9 cellular contexts compared by ENCODE assay signal in genomic region chr9:129270903-129271431, GRCh38.
DNase-seq lines count a peak whose midpoint lies in the region; TF ChIP-seq lines count a peak whose summit lies in the region.
"Had no signal": no experiment of that assay in that cellular context is flagged by ENCODE, and none has a peak within 500 bp of the region (broad histone marks: within the 10 kb centered on the region; RNA-seq: fewer than 3 reads in every experiment).

No MANE protein-coding gene starts in this region.

- CTCF ChIA-PET in OCI-LY7 (lab: Charles Lee; ENCODE audit: unreplicated experiment) = no interaction called here

- H3K4me1 Mint-ChIP-seq in glutamatergic neuron (ENCODE audit: low read depth, unreplicated experiment) = peaks cover 18% of the 10 kb centered on the region

- peaks cover 56% of the 10 kb centered on the region for H3K4me1 ChIP-seq in OCI-LY7 (ENCODE audit: insufficient read depth, low read length, poor library complexity, severe bottlenecking)

- H3K36me3 ChIP-seq in OCI-LY7 (ENCODE audit: insufficient read depth, low read length) = no peaks in the 10 kb centered on the region
- H3K36me3 ChIP-seq: thoracic aorta had no signal

- H3K9me3 Mint-ChIP-seq in glutamatergic neuron (ENCODE audit: unreplicated experiment) = peaks cover 10% of the 10 kb centered on the region

- H3K36me3 Mint-ChIP-seq in glutamatergic neuron (ENCODE audit: unreplicated experiment) = peaks cover 14% of the 10 kb centered on the region

- H2AFZ ChIP-seq in OCI-LY7 (ENCODE audit: low read length) = peak overlapping the region; percentile 68

- H3K4me3 Mint-ChIP-seq in glutamatergic neuron (ENCODE audit: unreplicated experiment) = no peak overlapping the region

- no peaks in the 10 kb centered on the region for H3K9me2 ChIP-seq in OCI-LY7 (ENCODE audit: insufficient read depth, low read length)

- H3K4me3 ChIP-seq in GM12865 (ENCODE audit: low read depth, low read length) = peak overlapping the region; percentile 36
- peak overlapping the region; percentile 49 for H3K4me3 ChIP-seq in OCI-LY7 (ENCODE audit: low read depth, low read length, poor library complexity, severe bottlenecking)
- H3K4me3 ChIP-seq: thoracic aorta had no signal

- H3K4me2 ChIP-seq in OCI-LY7 (ENCODE audit: low read length) = peak overlapping the region; percentile 78

- POLR2A ChIA-PET in OCI-LY7 (lab: Charles Lee) = interaction anchor here (0.6 kb wide), 1 partner anchor 43 kb away, joined by 3 read pairs; no protein-coding TSS in a partner anchor

- no TSS peak for BruUV-seq in OCI-LY7 (replicated peaks; lab: Mats Ljungman, UMichigan)

- intact Hi-C loops in OCI-LY7 (cut with micrococcal nuclease; ENCODE audit: unreplicated experiment) = loop anchor here (1.0 to 5.0 kb wide), 2 partner anchors 35 to 129 kb away; no protein-coding TSS in a partner anchor

- peak overlapping the region; percentile 22 for H3K27ac Mint-ChIP-seq in glutamatergic neuron (ENCODE audit: unreplicated experiment)

- peaks cover 8% of the 10 kb centered on the region for H3K27me3 Mint-ChIP-seq in glutamatergic neuron (ENCODE audit: unreplicated experiment)

- DNase-seq in GM12865 (ENCODE audit: low read depth) (peak; percentile 93), H4 (ENCODE audit: low spot score) (peak; percentile 74), OCI-LY7 (ENCODE audit: low spot score) (peak; percentile 57), glutamatergic neuron (no peak), NCI-H446 (lab: John Stamatoyannopoulos, UW) (no peak), amniotic stem cell (lab: John Stamatoyannopoulos, UW) (no peak)
- DNase-seq in stimulated activated naive CD4-positive, alpha-beta T cell treated with Interleukin-2 at 50 U/mL for 16 hours (lab: John Stamatoyannopoulos, UW) = no peak
- DNase-seq in activated CD4-positive, CD25-positive, alpha-beta regulatory T cell treated with anti-CD3 and anti-CD28 coated beads, Interleukin-2, amount 50 U/mL, for 72 hours = no peak

- H4K20me1 ChIP-seq in OCI-LY7 (ENCODE audit: insufficient read depth, low read length) = no peaks in the 10 kb centered on the region

- H3K79me2 ChIP-seq in OCI-LY7 (ENCODE audit: insufficient read depth, low read depth, low read length) = no peaks in the 10 kb centered on the region

- H3K9me3 ChIP-seq in OCI-LY7 (ENCODE audit: low read length) = no peaks in the 10 kb centered on the region
- H3K9me3 ChIP-seq: thoracic aorta had no signal

- TF ChIP-seq CTCF in GM12865 (IDR thresholded peaks at IDR 0.05; ENCODE audit: insufficient read depth, low read depth, low read length, missing control alignments) = no peak
- TF ChIP-seq CTCF in OCI-LY7 (conservative IDR thresholded peaks at IDR 0.05; ENCODE audit: low read length) = no peak
- TF ChIP-seq CTCF in glutamatergic neuron (IDR thresholded peaks at IDR 0.05; ENCODE audit: partially characterized antibody, unreplicated experiment) = no peak

- H3K27ac ChIP-seq in OCI-LY7 (ENCODE audit: low read depth, low read length, poor library complexity, severe bottlenecking) = peak overlapping the region; percentile 87
- H3K27ac ChIP-seq: thoracic aorta had no signal

Comparison
In these comparisons a context has a peak if more than half of its experiments do, and no peak if none do; other contexts are left out.
1. DNase-seq: peak in GM12865 (single experiment), H4 (single experiment) and OCI-LY7 (single experiment); none in glutamatergic neuron (single experiment), NCI-H446 (0 of 2), stimulated activated naive CD4-positive, alpha-beta T cell treated with Interleukin-2 at 50 U/mL for 16 hours (single experiment), activated CD4-positive, CD25-positive, alpha-beta regulatory T cell treated with anti-CD3 and anti-CD28 coated beads, Interleukin-2, amount 50 U/mL, for 72 hours (single experiment) and amniotic stem cell (single experiment).